Comparison of ENCODE assay signal across 9 cellular contexts in genomic region chr3:13281657-13282527, GRCh38.
A peak's percentile ranks its signal among the peaks of the same experiment; 100 is the strongest.
DNase-seq lines count a peak whose midpoint lies in the region; ATAC-seq and TF ChIP-seq lines count a peak whose summit lies in the region.
"Had no signal": no experiment of that assay in that cellular context is flagged by ENCODE, and none has a peak within 500 bp of the region (broad histone marks: within the 10 kb centered on the region; RNA-seq: fewer than 3 reads in every experiment).

No MANE protein-coding gene starts in this region.

- peaks cover 10% of the 10 kb centered on the region for H3K4me1 ChIP-seq in CD8-positive, alpha-beta T cell (ENCODE audit: insufficient read depth, low read length)
- peaks cover 11% of the 10 kb centered on the region for H3K4me1 ChIP-seq in neural progenitor cell

- ATAC-seq in CD8-positive, alpha-beta T cell, result no peak
- ATAC-seq in esophagus mucosa (peak; percentile 43), HG02970 (IDR thresholded peaks at IDR 0.05; ENCODE audit: low FRiP score, unreplicated experiment) (no peak), GM21447 (IDR thresholded peaks at IDR 0.05; ENCODE audit: unreplicated experiment) (no peak)

- H3K9me3 ChIP-seq in CD8-positive, alpha-beta T cell (ENCODE audit: low read length), result peaks cover 7% of the 10 kb centered on the region
- peaks cover 9% of the 10 kb centered on the region for H3K9me3 ChIP-seq in neural progenitor cell (ENCODE audit: low read depth)

- peaks cover 14% of the 10 kb centered on the region for H3K9me3 Mint-ChIP-seq in CD8-positive, alpha-beta T cell
- H3K9me3 Mint-ChIP-seq in neural progenitor cell, result peaks cover 19% of the 10 kb centered on the region

- H3K27ac Mint-ChIP-seq in CD8-positive, alpha-beta T cell, result no peak overlapping the region
- H3K27ac Mint-ChIP-seq in neural progenitor cell, result peak overlapping the region; percentile 65

- CTCF ChIA-PET in CD8-positive, alpha-beta T cell (lab: Charles Lee), result no interaction called here

- no peaks in the 10 kb centered on the region for H3K79me2 ChIP-seq in neural progenitor cell (ENCODE audit: low read depth)

- POLR2A ChIA-PET in CD8-positive, alpha-beta T cell (lab: Charles Lee), result no interaction called here

- peak overlapping the region; percentile 91 for H3K4me2 ChIP-seq in neural progenitor cell

- H2AFZ ChIP-seq in neural progenitor cell (replicated peaks), result peak overlapping the region; percentile 73

- H3F3A ChIP-seq in neural progenitor cell (ENCODE audit: low read depth), result peaks cover 5% of the 10 kb centered on the region

- H3K9ac ChIP-seq in neural progenitor cell, result no peak overlapping the region

- intact Hi-C loops in CD8-positive, alpha-beta T cell (cut with DNase I, micrococcal nuclease), result loop anchor here in 1 of 2 experiments (10.0 kb wide), 1 partner anchor 187 kb away; no protein-coding TSS in a partner anchor

- H3K27me3 Mint-ChIP-seq in CD8-positive, alpha-beta T cell (ENCODE audit: low read depth), result peaks cover 41% of the 10 kb centered on the region
- peaks cover 30% of the 10 kb centered on the region for H3K27me3 Mint-ChIP-seq in neural progenitor cell (ENCODE audit: insufficient read depth, low read depth)

- H3K27me3 ChIP-seq in CD8-positive, alpha-beta T cell (ENCODE audit: insufficient read depth, low read length), result peaks cover 23% of the 10 kb centered on the region
- peaks cover 47% of the 10 kb centered on the region for H3K27me3 ChIP-seq in neural progenitor cell

- H3K36me3 ChIP-seq in CD8-positive, alpha-beta T cell (ENCODE audit: insufficient read depth, low read length), result no peaks in the 10 kb centered on the region
- no peaks in the 10 kb centered on the region for H3K36me3 ChIP-seq in neural progenitor cell

- no peak for TF ChIP-seq CTCF in CD8-positive, alpha-beta T cell (IDR thresholded peaks at IDR 0.05)
- no peak for TF ChIP-seq CTCF in neural progenitor cell (IDR thresholded peaks at IDR 0.05)

- no peak overlapping the region for H3K4me3 ChIP-seq in CD8-positive, alpha-beta T cell (ENCODE audit: low read depth, low read length)
- peak overlapping the region; percentile 66 for H3K4me3 ChIP-seq in neural progenitor cell

- peak overlapping the region; percentile 71 for H3K4me3 Mint-ChIP-seq in CD8-positive, alpha-beta T cell
- peak overlapping the region; percentile 87 for H3K4me3 Mint-ChIP-seq in neural progenitor cell

- H4K20me1 ChIP-seq in neural progenitor cell (ENCODE audit: low read depth), result no peaks in the 10 kb centered on the region

- no peak overlapping the region for H3K27ac ChIP-seq in CD8-positive, alpha-beta T cell (ENCODE audit: low read depth, low read length)
- H3K27ac ChIP-seq in neural progenitor cell, result no peak overlapping the region

- no peaks in the 10 kb centered on the region for H3K36me3 Mint-ChIP-seq in CD8-positive, alpha-beta T cell
- peaks cover 4% of the 10 kb centered on the region for H3K36me3 Mint-ChIP-seq in neural progenitor cell

- DNase-seq in CD8-positive, alpha-beta T cell, result no peak
- peak; percentile 21 for DNase-seq in NCI-H748 treated with DMSO at 0.1 percent for 48 hours (lab: John Stamatoyannopoulos, UW)
- peak; percentile 63 for DNase-seq in neural progenitor cell (ENCODE audit: low spot score)
- DNase-seq in HCEC 1CT, result no peak
- DNase-seq in GF-D8 (lab: John Stamatoyannopoulos, UW), result no peak
- DNase-seq: NCI-H345 had no signal

- peaks cover 5% of the 10 kb centered on the region for H3K4me1 Mint-ChIP-seq in CD8-positive, alpha-beta T cell (ENCODE audit: low read depth)
- H3K4me1 Mint-ChIP-seq in neural progenitor cell, result peaks cover 27% of the 10 kb centered on the region

Comparison
In these comparisons a context has a peak if more than half of its experiments do, and no peak if none do; other contexts are left out.
1. DNase-seq: peak in NCI-H748 treated with DMSO at 0.1 percent for 48 hours (single experiment) and neural progenitor cell (single experiment); none in CD8-positive, alpha-beta T cell (0 of 7), HCEC 1CT (single experiment) and GF-D8 (single experiment).